ENCODE assay signal across 9 cellular contexts in genomic region chr2:97718051-97718882, GRCh38. TPM values are rescaled to one million over a fixed set of nuclear protein-coding genes. Genes with fewer than 3 reads are reported as not detected.
DNase-seq lines count a peak whose midpoint lies in the region; ATAC-seq and TF ChIP-seq lines count a peak whose summit lies in the region.
"Had no signal": no experiment of that assay in that cellular context is flagged by ENCODE, and none has a peak within 500 bp of the region (broad histone marks: within the 10 kb centered on the region; RNA-seq: fewer than 3 reads in every experiment).

No MANE protein-coding gene starts in this region.

- peak overlapping the region; percentile 21 for H3K4me3 ChIP-seq in lower lobe of right lung
- no peak overlapping the region for H3K4me3 ChIP-seq in upper lobe of right lung
- no peak overlapping the region for H3K4me3 ChIP-seq in testis

- H3K9me3 ChIP-seq in lower lobe of right lung (no peaks in the 10 kb centered on the region), upper lobe of right lung (no peaks in the 10 kb centered on the region), testis (no peaks in the 10 kb centered on the region)

- H3K9me3 Mint-ChIP-seq in activated CD4-positive, alpha-beta T cell treated with anti-CD3 and anti-CD28 coated beads, Interleukin-2, amount 10 ng/mL, durations not matched to agents 24 days and 14 days, result no peaks in the 10 kb centered on the region

- intact Hi-C loops in activated CD4-positive, alpha-beta T cell treated with anti-CD3 and anti-CD28 coated beads, Interleukin-2, amount 10 ng/mL, durations not matched to agents 24 days and 14 days (cut with micrococcal nuclease), result loop anchor here (1.0 to 10.0 kb wide), 2 partner anchors 8 to 277 kb away; partner anchors contain the start of gene TMEM131
- intact Hi-C loops in lower lobe of right lung (cut with DNase I), result no loop called here
- intact Hi-C loops in upper lobe of right lung (cut with DNase I), result no loop called here
- intact Hi-C loops in testis (cut with DNase I; ENCODE audit: low total_unique reads), result no loop called here

- 76 to 85% methylated on average over 10 to 21 of the region's 21 CpGs for WGBS in testis, 2 donors

- H3K36me3 Mint-ChIP-seq in activated CD4-positive, alpha-beta T cell treated with anti-CD3 and anti-CD28 coated beads, Interleukin-2, amount 10 ng/mL, durations not matched to agents 24 days and 14 days (ENCODE audit: low read depth), result peaks cover 75% of the 10 kb centered on the region

- H3K27ac ChIP-seq in lower lobe of right lung (no peak overlapping the region), upper lobe of right lung (no peak overlapping the region), testis (no peak overlapping the region)

- ATAC-seq in HG02763 (IDR thresholded peaks at IDR 0.05; ENCODE audit: unreplicated experiment), result peak; percentile 70
- peak in 1 of 2 donors; percentile 37 for ATAC-seq in lower lobe of right lung
- peak; percentile 28 for ATAC-seq in upper lobe of right lung

- H3K4me1 ChIP-seq in lower lobe of right lung, result no peaks in the 10 kb centered on the region
- H3K4me1 ChIP-seq in upper lobe of right lung, result no peaks in the 10 kb centered on the region
- no peaks in the 10 kb centered on the region for H3K4me1 ChIP-seq in testis

- H3K36me3 ChIP-seq in lower lobe of right lung (no peaks in the 10 kb centered on the region), upper lobe of right lung (no peaks in the 10 kb centered on the region), testis (ENCODE audit: low read depth, missing control alignments) (no peaks in the 10 kb centered on the region)

- TF ChIP-seq POLR2A in testis (IDR thresholded peaks at IDR 0.05), result no peak

- DNase-seq in AML-193 (lab: John Stamatoyannopoulos, UW) (peak; percentile 77), lower lobe of right lung (no peak), upper lobe of right lung (peak; percentile 56), HT-29 (ENCODE audit: low spot score) (no peak), AG20443 (ENCODE audit: low spot score) (no peak), testis (no peak)
- DNase-seq in activated CD4-positive, alpha-beta T cell treated with anti-CD3 and anti-CD28 coated beads, Interleukin-2, amount 10 ng/mL, durations not matched to agents 24 days and 14 days, result peak; percentile 92

- H3K4me3 Mint-ChIP-seq in activated CD4-positive, alpha-beta T cell treated with anti-CD3 and anti-CD28 coated beads, Interleukin-2, amount 10 ng/mL, durations not matched to agents 24 days and 14 days, result peak overlapping the region; percentile 92

- H3K27me3 ChIP-seq in lower lobe of right lung (ENCODE audit: low read depth) (no peaks in the 10 kb centered on the region), upper lobe of right lung (no peaks in the 10 kb centered on the region), testis (no peaks in the 10 kb centered on the region)

- H3K27me3 Mint-ChIP-seq in activated CD4-positive, alpha-beta T cell treated with anti-CD3 and anti-CD28 coated beads, Interleukin-2, amount 10 ng/mL, durations not matched to agents 24 days and 14 days, result no peaks in the 10 kb centered on the region

- peak overlapping the region; percentile 86 for H3K27ac Mint-ChIP-seq in activated CD4-positive, alpha-beta T cell treated with anti-CD3 and anti-CD28 coated beads, Interleukin-2, amount 10 ng/mL, durations not matched to agents 24 days and 14 days

- TF ChIP-seq CTCF in lower lobe of right lung (IDR thresholded peaks at IDR 0.05) (no peak), upper lobe of right lung (IDR thresholded peaks at IDR 0.05) (no peak), testis (IDR thresholded peaks at IDR 0.05) (no peak)

- H3K4me1 Mint-ChIP-seq in activated CD4-positive, alpha-beta T cell treated with anti-CD3 and anti-CD28 coated beads, Interleukin-2, amount 10 ng/mL, durations not matched to agents 24 days and 14 days, result peaks cover 71% of the 10 kb centered on the region

RNA-seq across cellular contexts. Expression of gene ZAP70, which starts 4.9 kb away (rescaled TPM):
- total RNA-seq in activated CD4-positive, alpha-beta T cell treated with anti-CD3 and anti-CD28 coated beads, Interleukin-2, amount 10 ng/mL, durations not matched to agents 24 days and 14 days, result 240 and 242 TPM in 2 replicates
- 8.8 TPM for total RNA-seq in lower lobe of right lung
- 10.2 TPM for total RNA-seq in upper lobe of right lung
- 1.8 TPM in 1 of 2 replicates, not detected in the other for total RNA-seq in HT-29 (2014; rRNA removed; shearing (Covaris generic))
- total RNA-seq in testis, result 1 to 10 TPM; 5.5 to 6.4 TPM
- 6.5 TPM for polyA plus RNA-seq in testis (ENCODE audit: insufficient read depth, low read depth, low replicate concordance)
- total RNA-seq: SK-MEL-5 had no signal

RNA-seq across cellular contexts. Expression of gene C2orf92, which starts 48.8 kb away (rescaled TPM):
- 16.8 and 16.9 TPM in 2 replicates for total RNA-seq in activated CD4-positive, alpha-beta T cell treated with anti-CD3 and anti-CD28 coated beads, Interleukin-2, amount 10 ng/mL, durations not matched to agents 24 days and 14 days
- total RNA-seq in lower lobe of right lung, result 15.1 TPM
- 14.4 TPM for total RNA-seq in upper lobe of right lung
- 1.9 and 2.2 TPM in 2 replicates for total RNA-seq in HT-29 (2014; rRNA removed; shearing (Covaris generic))
- 10 to 100 TPM; 27.8 to 35.7 TPM for total RNA-seq in testis
- 51.2 TPM for polyA plus RNA-seq in testis (ENCODE audit: insufficient read depth, low read depth, low replicate concordance)

RNA-seq across cellular contexts. Expression of gene ACTR1B, which starts 54.4 kb away (rescaled TPM):
- 122 TPM in 2 replicates for total RNA-seq in activated CD4-positive, alpha-beta T cell treated with anti-CD3 and anti-CD28 coated beads, Interleukin-2, amount 10 ng/mL, durations not matched to agents 24 days and 14 days
- 56.0 TPM for total RNA-seq in lower lobe of right lung
- 60.7 TPM for total RNA-seq in upper lobe of right lung
- total RNA-seq in HT-29 (2014; rRNA removed; shearing (Covaris generic)), result 61.6 and 66.7 TPM in 2 replicates
- total RNA-seq in testis, result 10 to 100 TPM; 56.3 to 81.0 TPM
- polyA plus RNA-seq in testis (ENCODE audit: insufficient read depth, low read depth, low replicate concordance), result 43.0 TPM

Comparison
In these comparisons a context has a peak if more than half of its experiments do, and no peak if none do; other contexts are left out.
1. DNase-seq: peak in AML-193 (2 of 2), activated CD4-positive, alpha-beta T cell treated with anti-CD3 and anti-CD28 coated beads, Interleukin-2, amount 10 ng/mL, durations not matched to agents 24 days and 14 days (single experiment) and upper lobe of right lung (single experiment); none in lower lobe of right lung (single experiment), HT-29 (single experiment), AG20443 (single experiment) and testis (single experiment).
2. RNA of gene ZAP70, which starts 4.9 kb away (total RNA-seq): 240 to 242 TPM in activated CD4-positive, alpha-beta T cell treated with anti-CD3 and anti-CD28 coated beads, Interleukin-2, amount 10 ng/mL, durations not matched to agents 24 days and 14 days; 10.2 TPM in upper lobe of right lung (single experiment), 8.8 TPM in lower lobe of right lung (single experiment), 5.5 to 6.4 TPM in testis and 1.8 TPM in HT-29; every median in the first group is over 10 times any median in the second.